In the genomic region with DNA sequence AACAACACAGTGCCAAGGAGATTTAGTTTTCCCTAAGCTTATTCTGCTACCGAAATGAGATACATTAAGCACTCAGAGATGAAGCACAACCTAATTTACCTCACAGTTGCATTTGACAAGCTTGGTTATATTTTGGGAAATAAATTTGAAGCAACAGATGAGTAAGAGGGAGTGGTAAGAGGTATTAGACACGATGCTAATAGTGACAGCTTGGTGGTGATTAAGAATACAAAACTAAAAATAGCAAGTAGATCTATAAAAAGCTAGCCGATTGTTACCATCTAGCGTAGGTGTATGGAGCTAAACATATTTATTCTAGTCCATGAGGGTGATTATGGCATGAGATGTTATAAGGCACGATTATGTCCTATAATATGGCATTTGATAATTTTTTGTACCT, we compare ENCODE assay signal across 1 cellular context.
TF ChIP-seq lines count a peak whose summit lies in the region.

No MANE protein-coding gene starts in this region.

TF ChIP-seq in GM12878, 131 proteins besides CTCF, POLR2A, EP300 and RAD21 (continued from another document):
- TF ChIP-seq SIN3A (IDR thresholded peaks at IDR 0.05; ENCODE audit: low read depth, low read length): no peak
- no peak for TF ChIP-seq ZNF217 (IDR thresholded peaks at IDR 0.05)
- TF ChIP-seq STAT3 (IDR thresholded peaks at IDR 0.05; ENCODE audit: low read depth, low read length): no peak
- TF ChIP-seq EED (IDR thresholded peaks at IDR 0.05; ENCODE audit: low read depth): no peak
- TF ChIP-seq, protein P1, sequence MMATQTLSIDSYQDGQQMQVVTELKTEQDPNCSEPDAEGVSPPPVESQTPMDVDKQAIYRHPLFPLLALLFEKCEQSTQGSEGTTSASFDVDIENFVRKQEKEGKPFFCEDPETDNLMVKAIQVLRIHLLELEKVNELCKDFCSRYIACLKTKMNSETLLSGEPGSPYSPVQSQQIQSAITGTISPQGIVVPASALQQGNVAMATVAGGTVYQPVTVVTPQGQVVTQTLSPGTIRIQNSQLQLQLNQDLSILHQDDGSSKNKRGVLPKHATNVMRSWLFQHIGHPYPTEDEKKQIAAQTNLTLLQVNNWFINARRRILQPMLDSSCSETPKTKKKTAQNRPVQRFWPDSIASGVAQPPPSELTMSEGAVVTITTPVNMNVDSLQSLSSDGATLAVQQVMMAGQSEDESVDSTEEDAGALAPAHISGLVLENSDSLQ (IDR thresholded peaks at IDR 0.05): no peak
TF ChIP-seq in GM12878: peak in this region for 0.
